In genomic region chr1:169928438-169929209, GRCh38 we compare ENCODE assay signal across 8 cellular contexts. TPM values are rescaled to one million over a fixed set of nuclear protein-coding genes. Genes with fewer than 3 reads are reported as not detected.
DNase-seq lines count a peak whose midpoint lies in the region; ATAC-seq and TF ChIP-seq lines count a peak whose summit lies in the region.

No MANE protein-coding gene starts in this region.

- POLR2A ChIA-PET in CD8-positive, alpha-beta T cell (lab: Charles Lee) = no interaction called here

- no peak overlapping the region for H3K4me3 Mint-ChIP-seq in CD8-positive, alpha-beta T cell

- BruUV-seq in mammary epithelial cell (replicated peaks; lab: Mats Ljungman, UMichigan) = no TSS peak

- in situ Hi-C loops in mammary epithelial cell (cut with MboI; ENCODE audit: low sequenced_read_pairs in 2 of 2) = no loop called here

- no peak for DNase-seq in CD8-positive, alpha-beta T cell
- DNase-seq in NCI-H82 (lab: John Stamatoyannopoulos, UW) (peak; percentile 80), mammary epithelial cell (peak; percentile 32), aorta (no peak), NCI-H524 treated with DMSO at 0.1 percent for 48 hours (lab: John Stamatoyannopoulos, UW) (no peak)

- TF ChIP-seq CTCF in CD8-positive, alpha-beta T cell (IDR thresholded peaks at IDR 0.05) = peak; percentile 93
- TF ChIP-seq CTCF in mammary epithelial cell (conservative IDR thresholded peaks at IDR 0.05 in 1 of 2, IDR thresholded peaks at IDR 0.05 in 1 of 2; ENCODE audit: extremely low read depth in 1 of 2, insufficient read depth in 1 of 2, low read depth in 1 of 2, low read length in 2 of 2) = peak; percentile 59 to 65
- TF ChIP-seq CTCF in liver (IDR thresholded peaks at IDR 0.05; ENCODE audit: low read depth, low read length, missing input control) = peak; percentile 58

- ATAC-seq in CD8-positive, alpha-beta T cell = peak; percentile 58
- ATAC-seq in GM18870 (IDR thresholded peaks at IDR 0.05; ENCODE audit: unreplicated experiment) (peak; percentile 64), HG03442 (IDR thresholded peaks at IDR 0.05; ENCODE audit: unreplicated experiment) (peak; percentile 69), aorta (ENCODE audit: low FRiP score) (peak; percentile 78)

- H3K9me3 ChIP-seq in CD8-positive, alpha-beta T cell (ENCODE audit: low read length) = no peaks in the 10 kb centered on the region
- H3K9me3 ChIP-seq in mammary epithelial cell (replicated peaks; ENCODE audit: insufficient read depth, low read length) = no peaks in the 10 kb centered on the region
- no peaks in the 10 kb centered on the region for H3K9me3 ChIP-seq in liver (ENCODE audit: control insufficient read depth in 4 of 4, low read length in 3 of 4)
- H3K9me3 ChIP-seq in aorta (ENCODE audit: control insufficient read depth, low read length) = no peaks in the 10 kb centered on the region

- peak; percentile 92 to 95 for TF ChIP-seq RAD21 in liver (IDR thresholded peaks at IDR 0.05)

- H3K27ac Mint-ChIP-seq in CD8-positive, alpha-beta T cell = no peak overlapping the region

- no peak overlapping the region for H3K4me3 ChIP-seq in CD8-positive, alpha-beta T cell (ENCODE audit: low read depth, low read length)
- no peak overlapping the region for H3K4me3 ChIP-seq in mammary epithelial cell (replicated peaks in 1 of 3; ENCODE audit: insufficient read depth in 1 of 3, low read depth in 2 of 3, low read length in 3 of 3)
- no peak overlapping the region for H3K4me3 ChIP-seq in liver (ENCODE audit: low read depth in 1 of 3, low read length in 3 of 3)
- no peak overlapping the region for H3K4me3 ChIP-seq in aorta (ENCODE audit: low read length in 2 of 2)

- no peaks in the 10 kb centered on the region for H3K9me3 Mint-ChIP-seq in CD8-positive, alpha-beta T cell

- no peak overlapping the region for H2AFZ ChIP-seq in mammary epithelial cell (ENCODE audit: low read depth, low read length)

- H3K9ac ChIP-seq in mammary epithelial cell (ENCODE audit: insufficient read depth, low read length) = no peak overlapping the region
- no peak overlapping the region for H3K9ac ChIP-seq in liver (ENCODE audit: low read depth in 1 of 2, low read length in 2 of 2)

- CTCF ChIA-PET in CD8-positive, alpha-beta T cell (lab: Charles Lee) = interaction anchor here (0.8 to 1.6 kb wide), 6 partner anchors 15 to 1002 kb away, joined by 3 to 7 read pairs (median 4); no protein-coding TSS in a partner anchor
- CTCF ChIA-PET in mammary epithelial cell (lab: Charles Lee; ENCODE audit: low non-redundant PET) = interaction anchor here (0.6 to 1.0 kb wide), 4 partner anchors 70 to 953 kb away, joined by 3 to 28 read pairs (median 4); no protein-coding TSS in a partner anchor

- no peak overlapping the region for H3K27ac ChIP-seq in CD8-positive, alpha-beta T cell (ENCODE audit: low read depth, low read length)
- H3K27ac ChIP-seq in mammary epithelial cell (ENCODE audit: insufficient read depth, low read depth, low read length) = no peak overlapping the region
- no peak overlapping the region for H3K27ac ChIP-seq in liver (ENCODE audit: low read depth in 1 of 2, low read length in 2 of 2)
- no peak overlapping the region for H3K27ac ChIP-seq in aorta (ENCODE audit: low read depth in 1 of 2, low read length in 2 of 2)

- H3K27me3 Mint-ChIP-seq in CD8-positive, alpha-beta T cell (ENCODE audit: low read depth) = no peaks in the 10 kb centered on the region

- H3K79me2 ChIP-seq in mammary epithelial cell (ENCODE audit: insufficient read depth, low read length) = no peaks in the 10 kb centered on the region

- no peaks in the 10 kb centered on the region for H3K4me1 ChIP-seq in CD8-positive, alpha-beta T cell (ENCODE audit: insufficient read depth, low read length)
- no peaks in the 10 kb centered on the region for H3K4me1 ChIP-seq in mammary epithelial cell (ENCODE audit: insufficient read depth, low read length)
- no peaks in the 10 kb centered on the region for H3K4me1 ChIP-seq in liver (ENCODE audit: control insufficient read depth in 4 of 4, insufficient read depth in 4 of 4, low read length in 3 of 4)
- H3K4me1 ChIP-seq in aorta (ENCODE audit: control insufficient read depth in 1 of 2, insufficient read depth in 2 of 2, low read length in 2 of 2) = no peaks in the 10 kb centered on the region

- dilution Hi-C loops in mammary epithelial cell (cut with HindIII; ENCODE audit: low sequenced_read_pairs) = no loop called here

- intact Hi-C loops in CD8-positive, alpha-beta T cell (cut with DNase I, micrococcal nuclease) = loop anchor here (1.0 to 10.0 kb wide), 3 partner anchors 1001 to 1386 kb away; partner anchors contain the start of gene FMO4 (in 2 of the 2)
- intact Hi-C loops in mammary epithelial cell (cut with micrococcal nuclease) = loop anchor here (1.0 to 5.0 kb wide), 6 partner anchors 146 to 1299 kb away; partner anchors contain the start of genes GORAB and KIFAP3
- intact Hi-C loops in aorta (cut with DNase I) = loop anchor here in 1 of 2 donors (5.0 to 10.0 kb wide), 2 partner anchors 734 to 836 kb away; partner anchors contain the start of gene PRRX1

- peaks cover 6% of the 10 kb centered on the region for H3K4me1 Mint-ChIP-seq in CD8-positive, alpha-beta T cell (ENCODE audit: low read depth)

- H3K4me2 ChIP-seq in mammary epithelial cell (ENCODE audit: insufficient read depth, low read depth, low read length) = no peak overlapping the region

- H4K20me1 ChIP-seq in mammary epithelial cell (ENCODE audit: insufficient read depth, low read length) = no peaks in the 10 kb centered on the region

- WGBS in mammary epithelial cell (ENCODE audit: low coverage, missing lambda C conversion rate) = 38% methylated on average over 6 of the region's 6 CpGs
- 47% methylated on average over 6 of the region's 6 CpGs for WGBS in liver
- 42 to 45% methylated on average over 6 of the region's 6 CpGs for WGBS in aorta, 2 donors

- no peaks in the 10 kb centered on the region for H3K36me3 ChIP-seq in CD8-positive, alpha-beta T cell (ENCODE audit: insufficient read depth, low read length)
- no peaks in the 10 kb centered on the region for H3K36me3 ChIP-seq in mammary epithelial cell (ENCODE audit: insufficient read depth, low read length)
- H3K36me3 ChIP-seq in liver (ENCODE audit: control insufficient read depth in 4 of 4, insufficient read depth in 3 of 4, low read depth in 1 of 4, low read length in 3 of 4) = no peaks in the 10 kb centered on the region
- no peaks in the 10 kb centered on the region for H3K36me3 ChIP-seq in aorta (ENCODE audit: control insufficient read depth in 1 of 2, insufficient read depth in 2 of 2, low read length in 1 of 2)

- H3K36me3 Mint-ChIP-seq in CD8-positive, alpha-beta T cell = no peaks in the 10 kb centered on the region

- no peaks in the 10 kb centered on the region for H3K27me3 ChIP-seq in CD8-positive, alpha-beta T cell (ENCODE audit: insufficient read depth, low read length)
- no peaks in the 10 kb centered on the region for H3K27me3 ChIP-seq in mammary epithelial cell (ENCODE audit: insufficient read depth, low read length)
- H3K27me3 ChIP-seq in liver (ENCODE audit: control insufficient read depth in 4 of 4, insufficient read depth in 4 of 4, low read length in 3 of 4) = no peaks in the 10 kb centered on the region
- H3K27me3 ChIP-seq in aorta (ENCODE audit: control insufficient read depth in 1 of 2, insufficient read depth in 2 of 2, low read length in 1 of 2) = no peaks in the 10 kb centered on the region

TF ChIP-seq in liver, 16 proteins besides CTCF, POLR2A, EP300 and RAD21:
- TF ChIP-seq RXRA (IDR thresholded peaks at IDR 0.05) = no peak

RNA-seq across cellular contexts. Expression of gene SCYL3, which starts 34.9 kb away (rescaled TPM):
- 1 to 10 TPM; 3.3 to 3.7 TPM for total RNA-seq in CD8-positive, alpha-beta T cell
- total RNA-seq in mammary epithelial cell (1 to 10 TPM; 4.8 to 9.5 TPM), liver (10 to 100 TPM in 1 of 2 donors, 1 to 10 TPM in 1; 7.3 to 12.2 TPM), aorta (10 to 100 TPM in 1 of 2 donors, 1 to 10 TPM in 1; 7.5 to 11.9 TPM)
- polyA plus RNA-seq in mammary epithelial cell (3.0 TPM), liver (1 to 10 TPM; 4.0 to 5.0 TPM), aorta (1 to 10 TPM; 2.4 to 4.8 TPM)
- polyA minus RNA-seq in mammary epithelial cell = 5.3 TPM

Comparison
In these comparisons a context has a peak if more than half of its experiments do, and no peak if none do; other contexts are left out.
1. DNase-seq: peak in NCI-H82 (single experiment) and mammary epithelial cell (single experiment); none in CD8-positive, alpha-beta T cell (0 of 7), aorta (0 of 2) and NCI-H524 treated with DMSO at 0.1 percent for 48 hours (single experiment).
2. Peak in every context shown above with its lines, with median percentiles within 50 percentile points of each other: ATAC-seq and CTCF ChIP-seq.